Comparison of ENCODE assay signal across 7 cellular contexts in genomic region chr19:41264581-41265375, GRCh38. TPM values are rescaled to one million over a fixed set of nuclear protein-coding genes. Genes with fewer than 3 reads are reported as not detected.
DNase-seq lines count a peak whose midpoint lies in the region; ATAC-seq, FAIRE-seq and TF ChIP-seq lines count a peak whose summit lies in the region.

No MANE protein-coding gene starts in this region.

- H3K4me1 ChIP-seq in lung (ENCODE audit: control insufficient read depth in 2 of 2, insufficient read depth in 2 of 2, low read length in 2 of 2) = peaks cover 5 to 8% of the 10 kb centered on the region in 2 donors

- H3K9me3 ChIP-seq in lung (ENCODE audit: control insufficient read depth in 2 of 2, insufficient read depth in 1 of 2, low read length in 1 of 2) = no peaks in the 10 kb centered on the region

- no peak for ATAC-seq in lung (ENCODE audit: insufficient read depth, low FRiP score)
- ATAC-seq in GM21717 (IDR thresholded peaks at IDR 0.05; ENCODE audit: unreplicated experiment) = no peak

- DNase-seq in GM12892 (ENCODE audit: insufficient read length) (peak; percentile 54), M059J (ENCODE audit: low read depth) (peak; percentile 68), dedifferentiated amniotic fluid mesenchymal stem cell (ENCODE audit: extremely low spot score) (peak; percentile 14), lung (ENCODE audit: low spot score) (peak; percentile 56)
- peak; percentile 49 to 58 for DNase-seq in activated CD4-positive, alpha-beta T cell treated with anti-CD3 and anti-CD28 coated beads for 4 hours
- DNase-seq in stimulated activated CD8-positive, alpha-beta memory T cell treated with anti-CD3 and anti-CD28 coated beads, Interleukin-15, amount 100 ng/mL, for 24 hours (ENCODE audit: low read depth) = peak; percentile 26

- peak; percentile 46 for FAIRE-seq in GM12892 (lab: Jason Lieb, UNC)

- 0 to 1% methylated on average over 74 to 75 of the region's 75 CpGs for WGBS in lung, 2 donors

- H3K27me3 ChIP-seq in lung (ENCODE audit: control insufficient read depth, insufficient read depth) = no peaks in the 10 kb centered on the region

- no peak for TF ChIP-seq CTCF in lung (IDR thresholded peaks at IDR 0.05; ENCODE audit: control extremely low read depth, extremely low read depth)

- peaks cover 12 to 14% of the 10 kb centered on the region in 2 donors for H3K36me3 ChIP-seq in lung (ENCODE audit: control insufficient read depth in 2 of 2, insufficient read depth in 2 of 2, low read length in 2 of 2)

- peak overlapping the region; percentile 87 for H3K4me3 ChIP-seq in lung

- TF ChIP-seq POLR2A in GM12892 (IDR thresholded peaks at IDR 0.05; ENCODE audit: low read depth, low read length) = peak; percentile 47

- peak overlapping the region; percentile 99 for H3K27ac ChIP-seq in lung (ENCODE audit: low read depth in 1 of 2, low read length in 1 of 2)

RNA-seq across cellular contexts. Expression of gene HNRNPUL1, which starts 0.6 kb away (rescaled TPM):
- polyA plus RNA-seq in GM12892 (2012; ENCODE audit: missing spikeins) = 128 TPM
- 94.9 and 143 TPM in 2 replicates for total RNA-seq in M059J (2014; rRNA removed; shearing (Covaris generic))
- total RNA-seq in lung = 100 to 1,000 TPM; 192 to 198 TPM
- polyA plus RNA-seq in lung = 10 to 100 TPM; 92.2 to 96.0 TPM

RNA-seq across cellular contexts. Expression of gene CCDC97, which starts 45.2 kb away (rescaled TPM):
- polyA plus RNA-seq in GM12892 (2012; ENCODE audit: missing spikeins) = 12.6 TPM
- 5.6 and 7.2 TPM in 2 replicates for total RNA-seq in M059J (2014; rRNA removed; shearing (Covaris generic))
- total RNA-seq in lung = 10 to 100 TPM; 19.7 to 39.9 TPM
- 10 to 100 TPM; 13.2 to 22.2 TPM for polyA plus RNA-seq in lung

RNA-seq across cellular contexts. Expression of gene AXL, which starts 45.8 kb away (rescaled TPM):
- not detected for polyA plus RNA-seq in GM12892 (2012; ENCODE audit: missing spikeins)
- total RNA-seq in M059J (2014; rRNA removed; shearing (Covaris generic)) = 237 and 362 TPM in 2 replicates
- 10 to 100 TPM; 48.6 to 53.0 TPM for total RNA-seq in lung
- polyA plus RNA-seq in lung = 10 to 100 TPM in 1 of 2 donors, 1 to 10 TPM in 1; 8.2 to 13.4 TPM

Comparison
In these comparisons a context has a peak if more than half of its experiments do, and no peak if none do; other contexts are left out.
1. DNase-seq: peak in every context shown above with its lines; median percentile 68 in M059J; 56 in lung; 54 in GM12892; 54 in activated CD4-positive, alpha-beta T cell treated with anti-CD3 and anti-CD28 coated beads for 4 hours; 26 in stimulated activated CD8-positive, alpha-beta memory T cell treated with anti-CD3 and anti-CD28 coated beads, Interleukin-15, amount 100 ng/mL, for 24 hours; 14 in dedifferentiated amniotic fluid mesenchymal stem cell.